ENCODE assay signal across 8 cellular contexts in genomic region chrX:68732906-68733493, GRCh38.
DNase-seq lines count a peak whose midpoint lies in the region; ATAC-seq and TF ChIP-seq lines count a peak whose summit lies in the region.

No MANE protein-coding gene starts in this region.

- no peak overlapping the region for H3K4me3 Mint-ChIP-seq in activated T-cell treated with anti-CD3 and anti-CD28 coated beads, Interleukin-2, amount 50 U/mL, for 24 hours
- H3K4me3 Mint-ChIP-seq in osteocyte (ENCODE audit: unreplicated experiment): no peak overlapping the region

- DNase-seq in NCI-H2171 treated with DMSO at 0.1 percent for 48 hours (lab: John Stamatoyannopoulos, UW) (peak; percentile 7), NCI-H2171 (lab: John Stamatoyannopoulos, UW) (no peak), OCI-M1 (lab: John Stamatoyannopoulos, UW) (peak; percentile 75), fibroblast of the aortic adventitia (ENCODE audit: low read depth) (peak; percentile 56), osteocyte (ENCODE audit: extremely low spot score, unreplicated experiment) (no peak), upper lobe of right lung (peak; percentile 82)
- DNase-seq in activated T-cell treated with anti-CD3 and anti-CD28 coated beads, Interleukin-2, amount 50 U/mL, for 24 hours: peak; percentile 80

- no peaks in the 10 kb centered on the region for H3K36me3 ChIP-seq in upper lobe of right lung

- peaks cover 58% of the 10 kb centered on the region for H3K27me3 Mint-ChIP-seq in activated T-cell treated with anti-CD3 and anti-CD28 coated beads, Interleukin-2, amount 50 U/mL, for 24 hours
- H3K27me3 Mint-ChIP-seq in osteocyte (ENCODE audit: unreplicated experiment): peaks cover 8% of the 10 kb centered on the region

- intact Hi-C loops in upper lobe of right lung (cut with DNase I): no loop called here

- no peaks in the 10 kb centered on the region for H3K4me1 Mint-ChIP-seq in activated T-cell treated with anti-CD3 and anti-CD28 coated beads, Interleukin-2, amount 50 U/mL, for 24 hours (ENCODE audit: low read depth)
- H3K4me1 Mint-ChIP-seq in osteocyte (ENCODE audit: unreplicated experiment): no peaks in the 10 kb centered on the region

- ATAC-seq in HG02852 (IDR thresholded peaks at IDR 0.05; ENCODE audit: unreplicated experiment) (peak; percentile 65), upper lobe of right lung (peak; percentile 95)

- no peaks in the 10 kb centered on the region for H3K4me1 ChIP-seq in upper lobe of right lung

- no peak overlapping the region for H3K27ac Mint-ChIP-seq in activated T-cell treated with anti-CD3 and anti-CD28 coated beads, Interleukin-2, amount 50 U/mL, for 24 hours
- no peak overlapping the region for H3K27ac Mint-ChIP-seq in osteocyte (ENCODE audit: unreplicated experiment)

- no peaks in the 10 kb centered on the region for H3K27me3 ChIP-seq in upper lobe of right lung

- TF ChIP-seq CTCF in fibroblast of the aortic adventitia (IDR thresholded peaks at IDR 0.05; ENCODE audit: insufficient read depth, low read length) (peak; percentile 69), osteocyte (IDR thresholded peaks at IDR 0.05) (peak; percentile 56), upper lobe of right lung (IDR thresholded peaks at IDR 0.05) (peak; percentile 68)

- H3K27ac ChIP-seq in upper lobe of right lung: no peak overlapping the region

- H3K9me3 ChIP-seq in upper lobe of right lung: no peaks in the 10 kb centered on the region

- H3K4me3 ChIP-seq in fibroblast of the aortic adventitia (ENCODE audit: low read depth, low read length): no peak overlapping the region
- no peak overlapping the region for H3K4me3 ChIP-seq in upper lobe of right lung

- H3K36me3 Mint-ChIP-seq in activated T-cell treated with anti-CD3 and anti-CD28 coated beads, Interleukin-2, amount 50 U/mL, for 24 hours (ENCODE audit: low read depth): no peaks in the 10 kb centered on the region
- no peaks in the 10 kb centered on the region for H3K36me3 Mint-ChIP-seq in osteocyte (ENCODE audit: unreplicated experiment)

- H3K9me3 Mint-ChIP-seq in activated T-cell treated with anti-CD3 and anti-CD28 coated beads, Interleukin-2, amount 50 U/mL, for 24 hours: no peaks in the 10 kb centered on the region
- peaks cover 21% of the 10 kb centered on the region for H3K9me3 Mint-ChIP-seq in osteocyte (ENCODE audit: unreplicated experiment)

Comparison
In these comparisons a context has a peak if more than half of its experiments do, and no peak if none do; other contexts are left out.
1. DNase-seq: peak in NCI-H2171 treated with DMSO at 0.1 percent for 48 hours (single experiment), OCI-M1 (single experiment), activated T-cell treated with anti-CD3 and anti-CD28 coated beads, Interleukin-2, amount 50 U/mL, for 24 hours (single experiment), fibroblast of the aortic adventitia (single experiment) and upper lobe of right lung (single experiment); none in NCI-H2171 (single experiment) and osteocyte (single experiment).
2. Peak in every context shown above with its lines, with median percentiles within 50 percentile points of each other: CTCF ChIP-seq.